ENCODE assay signal across 19 cellular contexts in genomic region chr2:184463102-184463865, GRCh38.
DNase-seq lines count a peak whose midpoint lies in the region; ATAC-seq and TF ChIP-seq lines count a peak whose summit lies in the region.
"Had no signal": no experiment of that assay in that cellular context is flagged by ENCODE, and none has a peak within 500 bp of the region (broad histone marks: within the 10 kb centered on the region; RNA-seq: fewer than 3 reads in every experiment).

No MANE protein-coding gene starts in this region.

- POLR2A ChIA-PET in OCI-LY7 (lab: Charles Lee): interaction anchor here (0.7 to 4.2 kb wide), 11 partner anchors 8 to 97 kb away, joined by 3 to 38 read pairs (median 4); no protein-coding TSS in a partner anchor
- POLR2A ChIA-PET in RWPE1 (lab: Yijun Ruan, JAX; ENCODE audit: low non-redundant PET): no interaction called here
- POLR2A ChIA-PET in activated CD8-positive, alpha-beta T cell treated with anti-CD3 and anti-CD28 coated beads for 36 hours (lab: Charles Lee): no interaction called here

- H3K9me3 ChIP-seq in OCI-LY7 (ENCODE audit: low read length): 0 out of 2 replicates have a peak, but pooled peaks cover 4% of the 10 kb centered on the region
- H3K9me3 ChIP-seq: A549, ascending aorta had no signal

- H3K9me2 ChIP-seq in OCI-LY7 (ENCODE audit: insufficient read depth, low read length): no peaks in the 10 kb centered on the region

- H2AFZ ChIP-seq in OCI-LY7 (ENCODE audit: low read length): peak overlapping the region; percentile 75

- BruUV-seq in Calu3 (replicated peaks; lab: Mats Ljungman, UMichigan) (no TSS peak), OCI-LY7 (replicated peaks; lab: Mats Ljungman, UMichigan) (no TSS peak)

- peak overlapping the region; percentile 22 for H3K4me2 ChIP-seq in OCI-LY7 (ENCODE audit: low read length)
- H3K4me2 ChIP-seq: A549 had no signal

- peak overlapping the region; percentile 35 for H3K4me3 Mint-ChIP-seq in Calu3 (ENCODE audit: low read depth, unreplicated experiment)
- no peak overlapping the region for H3K4me3 Mint-ChIP-seq in activated CD8-positive, alpha-beta T cell treated with anti-CD3 and anti-CD28 coated beads for 36 hours
- H3K4me3 Mint-ChIP-seq: CD14-positive monocyte; mesothelial cell of epicardium; neural crest cell; stimulated activated naive CD8-positive, alpha-beta T cell treated with anti-CD3 and anti-CD28 coated beads, Interleukin-15, amount 100 ng/mL, for 72 hours had no signal

- no peaks in the 10 kb centered on the region for H3K9me3 Mint-ChIP-seq in Calu3 (ENCODE audit: low read depth, unreplicated experiment)
- peaks cover 4% of the 10 kb centered on the region for H3K9me3 Mint-ChIP-seq in activated CD8-positive, alpha-beta T cell treated with anti-CD3 and anti-CD28 coated beads for 36 hours
- H3K9me3 Mint-ChIP-seq: mesothelial cell of epicardium, neural crest cell had no signal

- CTCF ChIA-PET in Calu3 (lab: Charles Lee): no interaction called here
- CTCF ChIA-PET in OCI-LY7 (lab: Charles Lee; ENCODE audit: unreplicated experiment): no interaction called here
- CTCF ChIA-PET in RWPE1 (lab: Yijun Ruan, JAX): interaction anchor here (0.5 kb wide), 1 partner anchor 345 kb away, joined by 6 read pairs; no protein-coding TSS in a partner anchor
- CTCF ChIA-PET in activated CD8-positive, alpha-beta T cell treated with anti-CD3 and anti-CD28 coated beads for 36 hours (lab: Charles Lee): no interaction called here

- no peak overlapping the region for H3K4me3 ChIP-seq in OCI-LY7 (ENCODE audit: low read depth, low read length, poor library complexity, severe bottlenecking)
- H3K4me3 ChIP-seq: A549, ascending aorta had no signal

- no peaks in the 10 kb centered on the region for H3K79me2 ChIP-seq in OCI-LY7 (ENCODE audit: insufficient read depth, low read depth, low read length)

- no peaks in the 10 kb centered on the region for H4K20me1 ChIP-seq in OCI-LY7 (ENCODE audit: insufficient read depth, low read length)

- peak; percentile 72 for ATAC-seq in HG03025 (IDR thresholded peaks at IDR 0.05; ENCODE audit: low FRiP score, unreplicated experiment)
- ATAC-seq in left lobe of liver: peak; percentile 95
- no peak for ATAC-seq in activated CD8-positive, alpha-beta T cell treated with anti-CD3 and anti-CD28 coated beads for 36 hours
- ATAC-seq in GM21737 (IDR thresholded peaks at IDR 0.05; ENCODE audit: unreplicated experiment): no peak
- ATAC-seq: A549; activated CD4-positive, CD25-positive, alpha-beta regulatory T cell treated with anti-CD3 and anti-CD28 coated beads, Interleukin-2, amount 50 U/mL, for 24 hours; stimulated activated naive CD8-positive, alpha-beta T cell treated with anti-CD3 and anti-CD28 coated beads, Interleukin-15, amount 100 ng/mL, for 72 hours had no signal

- peak overlapping the region; percentile 71 for H3K27ac Mint-ChIP-seq in Calu3 (ENCODE audit: unreplicated experiment)
- H3K27ac Mint-ChIP-seq in activated CD8-positive, alpha-beta T cell treated with anti-CD3 and anti-CD28 coated beads for 36 hours: no peak overlapping the region
- H3K27ac Mint-ChIP-seq: CD14-positive monocyte; mesothelial cell of epicardium; stimulated activated naive CD8-positive, alpha-beta T cell treated with anti-CD3 and anti-CD28 coated beads, Interleukin-15, amount 100 ng/mL, for 72 hours had no signal

- peaks cover 13% of the 10 kb centered on the region for H3K4me1 Mint-ChIP-seq in Calu3 (ENCODE audit: low read depth, unreplicated experiment)
- H3K4me1 Mint-ChIP-seq in activated CD8-positive, alpha-beta T cell treated with anti-CD3 and anti-CD28 coated beads for 36 hours (ENCODE audit: low read depth): no peaks in the 10 kb centered on the region
- H3K4me1 Mint-ChIP-seq: CD14-positive monocyte; mesothelial cell of epicardium; neural crest cell; stimulated activated naive CD8-positive, alpha-beta T cell treated with anti-CD3 and anti-CD28 coated beads, Interleukin-15, amount 100 ng/mL, for 72 hours had no signal

- no peaks in the 10 kb centered on the region for H3K36me3 Mint-ChIP-seq in Calu3 (ENCODE audit: insufficient read depth, unreplicated experiment)
- H3K36me3 Mint-ChIP-seq in activated CD8-positive, alpha-beta T cell treated with anti-CD3 and anti-CD28 coated beads for 36 hours (ENCODE audit: low read depth): no peaks in the 10 kb centered on the region
- H3K36me3 Mint-ChIP-seq: CD14-positive monocyte, mesothelial cell of epicardium had no signal

- DNase-seq in Calu3 (peak; percentile 18), OCI-LY7 (ENCODE audit: low spot score) (peak; percentile 59), left lobe of liver (ENCODE audit: low spot score) (peak; percentile 63), RWPE1 (ENCODE audit: low spot score) (no peak)
- DNase-seq in stimulated activated CD4-positive, alpha-beta T cell treated with anti-CD3 and anti-CD28 coated beads, Interleukin-2, amount 100 ng/mL, for 48 hours: no peak
- DNase-seq in activated CD8-positive, alpha-beta T cell treated with anti-CD3 and anti-CD28 coated beads for 36 hours: no peak
- DNase-seq: activated effector memory CD4-positive, alpha-beta T cell treated with anti-CD3 and anti-CD28 coated beads, Interleukin-2, amount 50 U/mL, for 16 hours; DMS79 treated with DMSO at 0.1 percent for 48 hours; NCI-H2081 treated with DMSO at 0.1 percent for 48 hours; SIG-M5; stimulated activated naive CD8-positive, alpha-beta T cell treated with anti-CD3 and anti-CD28 coated beads, Interleukin-15, amount 100 ng/mL, for 72 hours had no signal

- intact Hi-C loops in Calu3 (cut with micrococcal nuclease; ENCODE audit: unreplicated experiment) (no loop called here), OCI-LY7 (cut with micrococcal nuclease; ENCODE audit: unreplicated experiment) (no loop called here)
- intact Hi-C loops in activated CD8-positive, alpha-beta T cell treated with anti-CD3 and anti-CD28 coated beads for 36 hours (cut with micrococcal nuclease): no loop called here

- H3K36me3 ChIP-seq in OCI-LY7 (ENCODE audit: insufficient read depth, low read length): no peaks in the 10 kb centered on the region
- H3K36me3 ChIP-seq: ascending aorta had no signal

- no peak for TF ChIP-seq CTCF in Calu3 (IDR thresholded peaks at IDR 0.05; ENCODE audit: unreplicated experiment)
- TF ChIP-seq CTCF in OCI-LY7 (conservative IDR thresholded peaks at IDR 0.05; ENCODE audit: low read length): no peak
- TF ChIP-seq CTCF in RWPE1 (conservative IDR thresholded peaks at IDR 0.05; ENCODE audit: low read depth): no peak
- no peak for TF ChIP-seq CTCF in activated CD8-positive, alpha-beta T cell treated with anti-CD3 and anti-CD28 coated beads for 36 hours (IDR thresholded peaks at IDR 0.05)

- peaks cover 22% of the 10 kb centered on the region for H3K4me1 ChIP-seq in OCI-LY7 (ENCODE audit: insufficient read depth, low read length, poor library complexity, severe bottlenecking)
- H3K4me1 ChIP-seq: A549, ascending aorta had no signal

- no peaks in the 10 kb centered on the region for H3K27me3 Mint-ChIP-seq in Calu3 (ENCODE audit: unreplicated experiment)
- no peaks in the 10 kb centered on the region for H3K27me3 Mint-ChIP-seq in activated CD8-positive, alpha-beta T cell treated with anti-CD3 and anti-CD28 coated beads for 36 hours
- H3K27me3 Mint-ChIP-seq: stimulated activated naive CD8-positive, alpha-beta T cell treated with anti-CD3 and anti-CD28 coated beads, Interleukin-15, amount 100 ng/mL, for 72 hours had no signal

- H3K27ac ChIP-seq in OCI-LY7 (ENCODE audit: low read depth, low read length, poor library complexity, severe bottlenecking) (peak overlapping the region; percentile 5), RWPE1 (no peak overlapping the region)
- H3K27ac ChIP-seq: A549, ascending aorta had no signal

Comparison
In these comparisons a context has a peak if more than half of its experiments do, and no peak if none do; other contexts are left out.
1. DNase-seq: peak in Calu3 (single experiment), OCI-LY7 (single experiment) and left lobe of liver (single experiment); none in RWPE1 (single experiment), stimulated activated CD4-positive, alpha-beta T cell treated with anti-CD3 and anti-CD28 coated beads, Interleukin-2, amount 100 ng/mL, for 48 hours (0 of 2) and activated CD8-positive, alpha-beta T cell treated with anti-CD3 and anti-CD28 coated beads for 36 hours (single experiment).
2. ATAC-seq: peak in HG03025 (single experiment) and left lobe of liver (single experiment); none in activated CD8-positive, alpha-beta T cell treated with anti-CD3 and anti-CD28 coated beads for 36 hours (single experiment) and GM21737 (single experiment).